ENCODE assay signal across 10 cellular contexts in genomic region chr10:22379059-22379458, GRCh38. TPM values are rescaled to one million over a fixed set of nuclear protein-coding genes. Genes with fewer than 3 reads are reported as not detected.
A peak's percentile ranks its signal among the peaks of the same experiment; 100 is the strongest.
DNase-seq lines count a peak whose midpoint lies in the region; ATAC-seq, FAIRE-seq and TF ChIP-seq lines count a peak whose summit lies in the region.
"Had no signal": no experiment of that assay in that cellular context is flagged by ENCODE, and none has a peak within 500 bp of the region (broad histone marks: within the 10 kb centered on the region; RNA-seq: fewer than 3 reads in every experiment).

No MANE protein-coding gene starts in this region.

- CTCF ChIA-PET in activated CD8-positive, alpha-beta T cell treated with anti-CD3 and anti-CD28 coated beads for 36 hours (lab: Charles Lee), result interaction anchor here (1.1 to 1.2 kb wide), 2 partner anchors 9 to 11 kb away, joined by 3 to 5 read pairs; no protein-coding TSS in a partner anchor

- no peak for TF ChIP-seq CTCF in activated CD8-positive, alpha-beta T cell treated with anti-CD3 and anti-CD28 coated beads for 36 hours (IDR thresholded peaks at IDR 0.05)
- no peak for TF ChIP-seq CTCF in upper lobe of right lung (IDR thresholded peaks at IDR 0.05)

- peak; percentile 4 for DNase-seq in GM19239 (ENCODE audit: insufficient read length, low spot score)
- peak; percentile 85 for DNase-seq in activated CD8-positive, alpha-beta T cell treated with anti-CD3 and anti-CD28 coated beads for 36 hours
- peak in 2 of 3 experiments; percentile 7 to 28 for DNase-seq in stimulated activated CD4-positive, alpha-beta T cell treated with anti-CD3 and anti-CD28 coated beads, TNF-alpha, amount 100 ng/mL, for 4 hours (ENCODE audit: low read depth in 3 of 3)
- DNase-seq in DMS79 (lab: John Stamatoyannopoulos, UW), result no peak
- no peak for DNase-seq in epidermal melanocyte (ENCODE audit: insufficient read length, low spot score)
- no peak for DNase-seq in upper lobe of right lung
- no peak for DNase-seq in GM03348 (ENCODE audit: low spot score)
- DNase-seq: NCI-H446 had no signal

- H3K27me3 ChIP-seq in upper lobe of right lung, result no peaks in the 10 kb centered on the region

- H3K36me3 Mint-ChIP-seq in activated CD8-positive, alpha-beta T cell treated with anti-CD3 and anti-CD28 coated beads for 36 hours (ENCODE audit: low read depth), result no peaks in the 10 kb centered on the region

- H3K4me3 Mint-ChIP-seq in activated CD8-positive, alpha-beta T cell treated with anti-CD3 and anti-CD28 coated beads for 36 hours, result no peak overlapping the region

- ATAC-seq in HG02943 (IDR thresholded peaks at IDR 0.05; ENCODE audit: low read depth, unreplicated experiment) (peak; percentile 37), upper lobe of right lung (no peak)
- ATAC-seq in activated CD8-positive, alpha-beta T cell treated with anti-CD3 and anti-CD28 coated beads for 36 hours, result peak; percentile 96

- POLR2A ChIA-PET in activated CD8-positive, alpha-beta T cell treated with anti-CD3 and anti-CD28 coated beads for 36 hours (lab: Charles Lee), result interaction anchor here (0.7 to 0.9 kb wide), 2 partner anchors 34 to 593 kb away, joined by 3 read pairs; partner anchors contain the start of gene SPAG6

- H3K27me3 Mint-ChIP-seq in activated CD8-positive, alpha-beta T cell treated with anti-CD3 and anti-CD28 coated beads for 36 hours, result peaks cover 2% of the 10 kb centered on the region

- no peaks in the 10 kb centered on the region for H3K36me3 ChIP-seq in upper lobe of right lung

- H3K27ac ChIP-seq in upper lobe of right lung, result no peak overlapping the region

- H3K4me1 ChIP-seq in upper lobe of right lung, result no peaks in the 10 kb centered on the region

- no peak for FAIRE-seq in GM19239 (lab: Jason Lieb, UNC)
- FAIRE-seq: astrocyte had no signal

- no peaks in the 10 kb centered on the region for H3K9me3 Mint-ChIP-seq in activated CD8-positive, alpha-beta T cell treated with anti-CD3 and anti-CD28 coated beads for 36 hours

- H3K9me3 ChIP-seq in upper lobe of right lung, result no peaks in the 10 kb centered on the region

- intact Hi-C loops in activated CD8-positive, alpha-beta T cell treated with anti-CD3 and anti-CD28 coated beads for 36 hours (cut with micrococcal nuclease), result no loop called here
- intact Hi-C loops in upper lobe of right lung (cut with DNase I), result no loop called here

- H3K4me3 ChIP-seq in upper lobe of right lung, result no peak overlapping the region

- H3K27ac Mint-ChIP-seq in activated CD8-positive, alpha-beta T cell treated with anti-CD3 and anti-CD28 coated beads for 36 hours, result peak overlapping the region; percentile 74

- H3K4me1 Mint-ChIP-seq in activated CD8-positive, alpha-beta T cell treated with anti-CD3 and anti-CD28 coated beads for 36 hours (ENCODE audit: low read depth), result peaks cover 14% of the 10 kb centered on the region

RNA-seq across cellular contexts. Expression of gene SPAG6, which starts 33.8 kb away (rescaled TPM):
- total RNA-seq in activated CD8-positive, alpha-beta T cell treated with anti-CD3 and anti-CD28 coated beads for 36 hours, result not detected
- total RNA-seq in upper lobe of right lung, result not detected
- total RNA-seq: astrocyte had no signal

RNA-seq across cellular contexts. Expression of gene BMI1, which starts 58.2 kb away (rescaled TPM):
- 10 to 100 TPM; 38.7 to 41.4 TPM for total RNA-seq in activated CD8-positive, alpha-beta T cell treated with anti-CD3 and anti-CD28 coated beads for 36 hours
- total RNA-seq in upper lobe of right lung, result 50.9 TPM

Comparison
In these comparisons a context has a peak if more than half of its experiments do, and no peak if none do; other contexts are left out.
1. DNase-seq: peak in GM19239 (single experiment), activated CD8-positive, alpha-beta T cell treated with anti-CD3 and anti-CD28 coated beads for 36 hours (single experiment) and stimulated activated CD4-positive, alpha-beta T cell treated with anti-CD3 and anti-CD28 coated beads, TNF-alpha, amount 100 ng/mL, for 4 hours (2 of 3); none in DMS79 (single experiment), epidermal melanocyte (single experiment), upper lobe of right lung (single experiment) and GM03348 (single experiment).